17 cellular contexts compared by ENCODE assay signal in the genomic region with DNA sequence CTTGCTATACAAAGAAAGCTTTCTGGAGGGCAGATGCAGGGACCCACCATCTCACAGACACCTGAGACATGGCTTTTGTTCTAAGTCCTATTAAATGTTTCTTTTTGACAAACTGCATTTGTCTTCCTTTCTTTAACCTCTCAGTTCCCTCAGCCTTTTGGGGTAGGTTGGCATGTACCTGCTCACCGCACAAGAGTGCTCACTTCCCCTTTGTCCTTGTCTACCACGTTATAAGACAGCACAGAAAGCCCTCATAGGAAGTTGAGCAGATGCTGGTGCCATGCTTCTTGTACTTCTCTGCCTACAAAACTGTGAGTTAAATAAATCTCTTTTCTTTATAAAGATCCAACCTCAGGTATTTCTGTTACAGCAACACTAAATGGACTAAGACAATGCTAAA. TPM values are rescaled to one million over a fixed set of nuclear protein-coding genes. Genes with fewer than 3 reads are reported as not detected.
DNase-seq lines count a peak whose midpoint lies in the region; ATAC-seq and TF ChIP-seq lines count a peak whose summit lies in the region.
"Had no signal": no experiment of that assay in that cellular context is flagged by ENCODE, and none has a peak within 500 bp of the region (broad histone marks: within the 10 kb centered on the region; RNA-seq: fewer than 3 reads in every experiment).

No MANE protein-coding gene starts in this region.

- peak; percentile 84 for ATAC-seq in GM18868 (IDR thresholded peaks at IDR 0.05; ENCODE audit: unreplicated experiment)
- ATAC-seq in GM21576 (IDR thresholded peaks at IDR 0.05; ENCODE audit: unreplicated experiment) = peak; percentile 74
- no peak for ATAC-seq in activated naive CD4-positive, alpha-beta T cell treated with anti-CD3 and anti-CD28 coated beads, Interleukin-2, amount 50 U/mL, for 72 hours
- no peak for ATAC-seq in left ventricle myocardium superior
- ATAC-seq: T-helper 17 cell had no signal

- intact Hi-C loops in left ventricle myocardium superior (cut with micrococcal nuclease) = no loop called here

- H3K9me3 Mint-ChIP-seq in activated naive CD4-positive, alpha-beta T cell treated with anti-CD3 and anti-CD28 coated beads, Interleukin-2, amount 50 U/mL, for 72 hours = peaks cover 4 to 29% of the 10 kb centered on the region in 2 donors

- no peak overlapping the region for H3K27ac Mint-ChIP-seq in activated naive CD4-positive, alpha-beta T cell treated with anti-CD3 and anti-CD28 coated beads, Interleukin-2, amount 50 U/mL, for 72 hours
- H3K27ac Mint-ChIP-seq: T-helper 17 cell had no signal

- H3K4me3 ChIP-seq in GM12865 (ENCODE audit: low read depth, low read length) = no peak overlapping the region

- in situ Hi-C loops in KBM-7 (cut with MboI; ENCODE audit: low pct_unique_long_range_greater_than_20kb, low sequenced_read_pairs) = no loop called here

- TF ChIP-seq CTCF in GM12865 (IDR thresholded peaks at IDR 0.05; ENCODE audit: insufficient read depth, low read depth, low read length, missing control alignments) = no peak

- no peaks in the 10 kb centered on the region for H3K36me3 Mint-ChIP-seq in activated naive CD4-positive, alpha-beta T cell treated with anti-CD3 and anti-CD28 coated beads, Interleukin-2, amount 50 U/mL, for 72 hours

- DNase-seq in GM12865 (ENCODE audit: low read depth) (peak; percentile 41), KBM-7 (peak; percentile 20), cerebellum (ENCODE audit: low spot score) (no peak), left ventricle myocardium superior (no peak), NCI-H2196 (lab: John Stamatoyannopoulos, UW; ENCODE audit: unreplicated experiment) (no peak)
- DNase-seq in activated naive CD4-positive, alpha-beta T cell treated with anti-CD3 and anti-CD28 coated beads, Interleukin-2, amount 50 U/mL, for 72 hours (ENCODE audit: low spot score in 2 of 2) = no peak
- DNase-seq: C1 segment of cervical spinal cord, EL, NCI-H1048, NCI-H146, NCI-H2081 treated with DMSO at 0.1 percent for 48 hours, NCI-H2227 treated with DMSO at 0.1 percent for 48 hours, NCI-H524 treated with DMSO at 0.1 percent for 48 hours, SHP77 treated with DMSO at 0.1 percent for 48 hours, T-helper 17 cell had no signal

RNA-seq across cellular contexts. Expression of a gene that starts 31.9 kb away (rescaled TPM):
- not detected for total RNA-seq in cerebellum
- not detected for total RNA-seq in activated naive CD4-positive, alpha-beta T cell treated with anti-CD3 and anti-CD28 coated beads, Interleukin-2, amount 50 U/mL, for 72 hours
- total RNA-seq in left ventricle myocardium superior = not detected
- total RNA-seq: T-helper 17 cell had no signal

Comparison
In these comparisons a context has a peak if more than half of its experiments do, and no peak if none do; other contexts are left out.
1. DNase-seq: peak in GM12865 (single experiment) and KBM-7 (single experiment); none in cerebellum (single experiment), activated naive CD4-positive, alpha-beta T cell treated with anti-CD3 and anti-CD28 coated beads, Interleukin-2, amount 50 U/mL, for 72 hours (0 of 2), left ventricle myocardium superior (single experiment) and NCI-H2196 (single experiment).
2. ATAC-seq: peak in GM18868 (single experiment) and GM21576 (single experiment); none in activated naive CD4-positive, alpha-beta T cell treated with anti-CD3 and anti-CD28 coated beads, Interleukin-2, amount 50 U/mL, for 72 hours (0 of 2) and left ventricle myocardium superior (single experiment).